8 cellular contexts compared by ENCODE assay signal in genomic region chr17:29294580-29294900, GRCh38. TPM values are rescaled to one million over a fixed set of nuclear protein-coding genes. Genes with fewer than 3 reads are reported as not detected.
DNase-seq lines count a peak whose midpoint lies in the region; ATAC-seq and TF ChIP-seq lines count a peak whose summit lies in the region.

No MANE protein-coding gene starts in this region.

- H3K4me3 Mint-ChIP-seq in endodermal cell = peak overlapping the region; percentile 100

- H3K4me2 ChIP-seq in osteoblast (ENCODE audit: insufficient read depth, low read length) = peak overlapping the region; percentile 74

- peaks cover 15% of the 10 kb centered on the region for H3K4me1 Mint-ChIP-seq in endodermal cell

- WGBS in endodermal cell (ENCODE audit: insufficient coverage in 1 of 2, insufficient read length in 1 of 2), 2 experiments = 0 to 7% methylated on average over 2 of the region's 2 CpGs

- H3K27ac ChIP-seq in endodermal cell (ENCODE audit: low read depth, low read length) = peak overlapping the region; percentile 94
- H3K27ac ChIP-seq in osteoblast (ENCODE audit: low read depth, low read length) = peak overlapping the region; percentile 78

- peak; percentile 42 for DNase-seq in COLO829 (ENCODE audit: low spot score)
- DNase-seq in NT2/D1 (ENCODE audit: low read depth, low spot score) = no peak
- no peak for DNase-seq in endodermal cell
- no peak for DNase-seq in osteoblast (ENCODE audit: insufficient read length, low spot score, missing footprints)

- ATAC-seq in HG02763 (IDR thresholded peaks at IDR 0.05; ENCODE audit: unreplicated experiment) = no peak
- no peak for ATAC-seq in GM18861 (IDR thresholded peaks at IDR 0.05; ENCODE audit: unreplicated experiment)
- no peak for ATAC-seq in GM19324 (IDR thresholded peaks at IDR 0.05; ENCODE audit: low FRiP score, unreplicated experiment)
- no peak for ATAC-seq in GM21576 (IDR thresholded peaks at IDR 0.05; ENCODE audit: unreplicated experiment)

- no peaks in the 10 kb centered on the region for H3K27me3 ChIP-seq in NT2/D1 (ENCODE audit: insufficient read depth, insufficient read length)
- no peaks in the 10 kb centered on the region for H3K27me3 ChIP-seq in endodermal cell (ENCODE audit: control insufficient read depth, insufficient read depth, low read length, poor library complexity, severe bottlenecking)
- H3K27me3 ChIP-seq in osteoblast (ENCODE audit: insufficient read depth, low read length) = no peaks in the 10 kb centered on the region

- H3K4me3 ChIP-seq in NT2/D1 (ENCODE audit: insufficient read length, low read depth) (peak overlapping the region; percentile 95), endodermal cell (ENCODE audit: low read length) (peak overlapping the region; percentile 84), osteoblast (ENCODE audit: insufficient read depth, low read length) (peak overlapping the region; percentile 98)

- H3K9me3 ChIP-seq in NT2/D1 (ENCODE audit: insufficient read depth, low read length) (no peaks in the 10 kb centered on the region), endodermal cell (ENCODE audit: control insufficient read depth, low read length) (no peaks in the 10 kb centered on the region), osteoblast (ENCODE audit: low read depth, low read length) (no peaks in the 10 kb centered on the region)

- H3K36me3 Mint-ChIP-seq in endodermal cell (ENCODE audit: low read depth) = peaks cover 11% of the 10 kb centered on the region

- no peak for TF ChIP-seq CTCF in endodermal cell (conservative IDR thresholded peaks at IDR 0.05)
- TF ChIP-seq CTCF in osteoblast (IDR thresholded peaks at IDR 0.05; ENCODE audit: extremely low read depth, low read depth, low read length) = no peak

- no peaks in the 10 kb centered on the region for H3K27me3 Mint-ChIP-seq in endodermal cell (ENCODE audit: insufficient read depth)

- peak overlapping the region; percentile 98 for H3K27ac Mint-ChIP-seq in endodermal cell

- no peaks in the 10 kb centered on the region for H3K9me3 Mint-ChIP-seq in endodermal cell

- H2AFZ ChIP-seq in osteoblast (ENCODE audit: low read length) = peak overlapping the region; percentile 93

- H4K20me1 ChIP-seq in osteoblast (ENCODE audit: insufficient read depth, low read length) = peaks cover 35% of the 10 kb centered on the region

- H3K36me3 ChIP-seq in NT2/D1 (ENCODE audit: insufficient read depth, insufficient read length, low read length) (peaks cover 24% of the 10 kb centered on the region), endodermal cell (ENCODE audit: control insufficient read depth, insufficient read depth, low read length) (peaks cover 21% of the 10 kb centered on the region), osteoblast (ENCODE audit: insufficient read depth, low read length) (peaks cover 8% of the 10 kb centered on the region)

- peaks cover 3% of the 10 kb centered on the region for H3K4me1 ChIP-seq in NT2/D1 (ENCODE audit: insufficient read depth, insufficient read length)
- no peaks in the 10 kb centered on the region for H3K4me1 ChIP-seq in endodermal cell (ENCODE audit: control insufficient read depth, insufficient read depth, low read length)
- H3K4me1 ChIP-seq in osteoblast (ENCODE audit: insufficient read depth, low read length) = peaks cover 23% of the 10 kb centered on the region

- peak overlapping the region; percentile 66 for H3K9ac ChIP-seq in NT2/D1 (ENCODE audit: insufficient read length, low read depth)
- peak overlapping the region; percentile 83 for H3K9ac ChIP-seq in endodermal cell (ENCODE audit: extremely low read depth, low read length, poor library complexity, severe bottlenecking)

- H3K79me2 ChIP-seq in osteoblast (ENCODE audit: insufficient read depth, low read length) = peaks cover 40% of the 10 kb centered on the region

RNA-seq across cellular contexts. Expression of gene NUFIP2, which starts 0.6 kb away (rescaled TPM):
- 100 to 1,000 TPM in 1 of 2 donors, 10 to 100 TPM in 1; 92.9 to 104 TPM for total RNA-seq in endodermal cell
- 42.0 TPM for polyA plus RNA-seq in endodermal cell (2013, experiment 1 of 2)
- 36.1 TPM for polyA plus RNA-seq in endodermal cell (2013, experiment 2 of 2)
- total RNA-seq in osteoblast = 51.6 and 56.8 TPM in 2 replicates

RNA-seq across cellular contexts. Expression of gene CRYBA1, which starts 47.9 kb away (rescaled TPM):
- total RNA-seq in endodermal cell (not detected), osteoblast (not detected in 2 replicates)
- 0.50 TPM for polyA plus RNA-seq in endodermal cell (2013, experiment 1 of 2)
- polyA plus RNA-seq in endodermal cell (2013, experiment 2 of 2) = not detected
